Comparison of ENCODE assay signal across 15 cellular contexts in the genomic region with DNA sequence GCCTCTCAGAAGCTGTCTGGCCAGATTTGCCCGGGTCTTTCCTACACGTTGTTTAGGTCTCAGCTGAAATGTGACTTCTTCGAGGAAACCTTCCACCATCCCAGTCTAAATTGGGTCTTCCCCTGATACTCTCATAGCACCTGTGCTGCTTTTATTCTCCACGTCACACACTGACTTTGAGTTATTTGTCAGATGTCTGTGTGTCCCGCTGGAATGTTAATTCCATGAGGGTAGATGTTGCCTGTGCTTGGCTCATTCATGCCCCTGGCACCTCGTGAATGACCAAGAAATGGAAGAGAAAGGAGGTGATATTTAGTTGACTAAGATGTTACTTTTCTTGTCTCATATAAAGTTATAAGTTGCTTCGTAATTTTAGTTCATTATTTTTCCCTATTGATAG.
A peak's percentile ranks its signal among the peaks of the same experiment; 100 is the strongest.
DNase-seq lines count a peak whose midpoint lies in the region; ATAC-seq, FAIRE-seq and TF ChIP-seq lines count a peak whose summit lies in the region.
"Had no signal": no experiment of that assay in that cellular context is flagged by ENCODE, and none has a peak within 500 bp of the region (broad histone marks: within the 10 kb centered on the region; RNA-seq: fewer than 3 reads in every experiment).

No MANE protein-coding gene starts in this region.

- TF ChIP-seq POLR2A in endothelial cell of umbilical vein (IDR thresholded peaks at IDR 0.05; ENCODE audit: low read depth, low read length) = no peak

- peak overlapping the region; percentile 1 for H2BK12ac ChIP-seq in trophoblast cell (ENCODE audit: low read length)

- no peaks in the 10 kb centered on the region for H4K20me1 ChIP-seq in endothelial cell of umbilical vein (replicated peaks; ENCODE audit: control insufficient read depth, extremely low read depth, insufficient read depth, low read length)

- POLR2A ChIA-PET in endothelial cell of umbilical vein (lab: Charles Lee) = no interaction called here

- no peak overlapping the region for H3K4ac ChIP-seq in trophoblast cell (ENCODE audit: low read depth, low read length)

- H2AFZ ChIP-seq in endothelial cell of umbilical vein (ENCODE audit: low read depth, low read length) = no peak overlapping the region
- H2AFZ ChIP-seq in trophoblast cell (ENCODE audit: insufficient read depth, low read length, poor library complexity) = no peak overlapping the region

- H4K8ac ChIP-seq in trophoblast cell (ENCODE audit: low read depth, low read length) = peak overlapping the region; percentile 2

- no CpG with 5 or more reads among the region's 7 CpGs for WGBS in trophoblast cell (ENCODE audit: extremely low coverage, insufficient coverage, insufficient read length)

- CTCF ChIA-PET in endothelial cell of umbilical vein (lab: Charles Lee) = interaction anchor here (0.5 kb wide), 1 partner anchor 9 kb away, joined by 3 read pairs; no protein-coding TSS in a partner anchor

- H3K4me1 Mint-ChIP-seq in natural killer cell (peaks cover 42 to 50% of the 10 kb centered on the region in 2 donors), CD14-positive monocyte (peaks cover 26% of the 10 kb centered on the region)
- peaks cover 24 to 28% of the 10 kb centered on the region in 2 donors for H3K4me1 Mint-ChIP-seq in natural killer cell treated with Interleukin-12 subunit alpha and Interleukin-12 subunit beta and Interleukin-15 and Interleukin-18, amount 100 ng/mL, for 72 hours (ENCODE audit: low read depth in 2 of 2)

- no peaks in the 10 kb centered on the region for H3K27me3 Mint-ChIP-seq in natural killer cell (ENCODE audit: low read depth in 2 of 2)
- H3K27me3 Mint-ChIP-seq in natural killer cell treated with Interleukin-12 subunit alpha and Interleukin-12 subunit beta and Interleukin-15 and Interleukin-18, amount 100 ng/mL, for 72 hours = no peaks in the 10 kb centered on the region
- no peaks in the 10 kb centered on the region for H3K27me3 Mint-ChIP-seq in CD14-positive monocyte (ENCODE audit: low read depth in 3 of 3)

- H3K9me1 ChIP-seq in endothelial cell of umbilical vein (replicated peaks; ENCODE audit: control insufficient read depth, extremely low read depth, insufficient read depth, low read length) = no peaks in the 10 kb centered on the region

- H3K14ac ChIP-seq in trophoblast cell (ENCODE audit: low read length) = peak overlapping the region; percentile 54

- H3K36me3 Mint-ChIP-seq in natural killer cell (no peaks in the 10 kb centered on the region), CD14-positive monocyte (peaks cover 4 to 7% of the 10 kb centered on the region in 2 donors)
- H3K36me3 Mint-ChIP-seq in natural killer cell treated with Interleukin-12 subunit alpha and Interleukin-12 subunit beta and Interleukin-15 and Interleukin-18, amount 100 ng/mL, for 72 hours = no peaks in the 10 kb centered on the region

- H3K4me2 ChIP-seq in endothelial cell of umbilical vein (ENCODE audit: insufficient read depth, low read length) = no peak overlapping the region
- no peak overlapping the region for H3K4me2 ChIP-seq in trophoblast cell (ENCODE audit: low read length)

- H3K4me3 Mint-ChIP-seq in natural killer cell (no peak overlapping the region), CD14-positive monocyte (no peak overlapping the region)
- H3K4me3 Mint-ChIP-seq in natural killer cell treated with Interleukin-12 subunit alpha and Interleukin-12 subunit beta and Interleukin-15 and Interleukin-18, amount 100 ng/mL, for 72 hours = no peak overlapping the region

- H3K27ac Mint-ChIP-seq in natural killer cell = peak overlapping the region; percentile 52 to 67
- H3K27ac Mint-ChIP-seq in natural killer cell treated with Interleukin-12 subunit alpha and Interleukin-12 subunit beta and Interleukin-15 and Interleukin-18, amount 100 ng/mL, for 72 hours = no peak overlapping the region
- peak overlapping the region in 2 of 7 donors; percentile 28 to 48 for H3K27ac Mint-ChIP-seq in CD14-positive monocyte

- H3K9ac ChIP-seq in endothelial cell of umbilical vein (replicated peaks; ENCODE audit: extremely low read depth, insufficient read depth, low read length) = no peak overlapping the region
- H3K9ac ChIP-seq in trophoblast cell (ENCODE audit: low read length) = no peak overlapping the region

- no peak overlapping the region for H3K4me3 ChIP-seq in endothelial cell of umbilical vein (replicated peaks in 1 of 3; ENCODE audit: insufficient read depth in 1 of 3, low read depth in 1 of 3, low read length in 3 of 3)
- no peak overlapping the region for H3K4me3 ChIP-seq in trophoblast cell (ENCODE audit: low read depth, low read length)

- FAIRE-seq in endothelial cell of umbilical vein (lab: Jason Lieb, UNC) = peak; percentile 4
- FAIRE-seq: H54, HepG2, HTR-8/SVneo had no signal

- TF ChIP-seq CTCF in natural killer cell (IDR thresholded peaks at IDR 0.05) = no peak
- TF ChIP-seq CTCF in endothelial cell of umbilical vein (IDR thresholded peaks at IDR 0.05; ENCODE audit: extremely low read depth in 1 of 2, insufficient read depth in 1 of 2, low read depth in 1 of 2, low read length in 2 of 2) = no peak
- no peak for TF ChIP-seq CTCF in CD14-positive monocyte (IDR thresholded peaks at IDR 0.05)

- peak overlapping the region; percentile 77 for H4K91ac ChIP-seq in trophoblast cell (ENCODE audit: low read depth, low read length)

- no peak overlapping the region for H3K27ac ChIP-seq in endothelial cell of umbilical vein (ENCODE audit: insufficient read depth, low read depth, low read length)
- peak overlapping the region; percentile 98 for H3K27ac ChIP-seq in trophoblast cell (ENCODE audit: low read depth, low read length)
- H3K27ac ChIP-seq: 22Rv1 had no signal

- dilution Hi-C loops in endothelial cell of umbilical vein (cut with MboI; ENCODE audit: extremely low pct_ligation_motif_present, low sequenced_read_pairs) = no loop called here

- peak overlapping the region; percentile 5 for H2BK120ac ChIP-seq in trophoblast cell (ENCODE audit: insufficient read depth, low read length, poor library complexity)

- no TSS peak for BruUV-seq in endothelial cell of umbilical vein (replicated peaks; lab: Mats Ljungman, UMichigan)

- intact Hi-C loops in natural killer cell (cut with micrococcal nuclease) (no loop called here), endothelial cell of umbilical vein (cut with micrococcal nuclease) (no loop called here), CD14-positive monocyte (cut with micrococcal nuclease) (no loop called here)

- peaks cover 17% of the 10 kb centered on the region for H3K4me1 ChIP-seq in endothelial cell of umbilical vein (ENCODE audit: control insufficient read depth, extremely low read depth, insufficient read depth, low read length)
- peaks cover 14 to 18% of the 10 kb centered on the region in 2 experiments for H3K4me1 ChIP-seq in trophoblast cell (ENCODE audit: control insufficient read depth in 1 of 2, insufficient read depth in 2 of 2, low read length in 2 of 2)

- no peak overlapping the region for H3K18ac ChIP-seq in trophoblast cell (ENCODE audit: low read length)

- H3K23ac ChIP-seq in trophoblast cell (ENCODE audit: low read length) = no peak overlapping the region

- no peak overlapping the region for H4K12ac ChIP-seq in trophoblast cell (ENCODE audit: low read depth, low read length)

- H3K9me3 Mint-ChIP-seq in natural killer cell (no peaks in the 10 kb centered on the region), CD14-positive monocyte (no peaks in the 10 kb centered on the region)
- no peaks in the 10 kb centered on the region for H3K9me3 Mint-ChIP-seq in natural killer cell treated with Interleukin-12 subunit alpha and Interleukin-12 subunit beta and Interleukin-15 and Interleukin-18, amount 100 ng/mL, for 72 hours

- H3K79me2 ChIP-seq in endothelial cell of umbilical vein (ENCODE audit: control insufficient read depth, insufficient read depth, low read length) (no peaks in the 10 kb centered on the region), trophoblast cell (ENCODE audit: control insufficient read depth, insufficient read depth, low read length, poor library complexity) (no peaks in the 10 kb centered on the region)

- peak overlapping the region; percentile 87 for H2AK5ac ChIP-seq in trophoblast cell (ENCODE audit: low read length)

- H3K36me3 ChIP-seq in endothelial cell of umbilical vein (ENCODE audit: control insufficient read depth in 2 of 2, extremely low read depth in 1 of 2, insufficient read depth in 2 of 2, low read length in 2 of 2) (peaks cover 0 to 2% of the 10 kb centered on the region in 2 experiments), trophoblast cell (ENCODE audit: control insufficient read depth in 1 of 2, insufficient read depth in 2 of 2, low read length in 2 of 2) (peaks cover 0 to 4% of the 10 kb centered on the region in 2 experiments)

- H3K27me3 ChIP-seq in endothelial cell of umbilical vein (ENCODE audit: control insufficient read depth in 2 of 2, insufficient read depth in 2 of 2, low read length in 2 of 2) (no peaks in the 10 kb centered on the region), trophoblast cell (ENCODE audit: insufficient read depth, low read length) (no peaks in the 10 kb centered on the region)

- H3K9me3 ChIP-seq in endothelial cell of umbilical vein (replicated peaks; ENCODE audit: control insufficient read depth, insufficient read depth, low read length) = no peaks in the 10 kb centered on the region
- no peaks in the 10 kb centered on the region for H3K9me3 ChIP-seq in trophoblast cell (ENCODE audit: insufficient read depth, low read depth, low read length)

- no peak for ATAC-seq in natural killer cell
- ATAC-seq in natural killer cell treated with Interleukin-12 subunit alpha and Interleukin-12 subunit beta and Interleukin-15 and Interleukin-18, amount 100 ng/mL, for 72 hours = no peak
- ATAC-seq: HCT116, HepG2 had no signal

- H2BK5ac ChIP-seq in trophoblast cell (ENCODE audit: low read depth, low read length, poor library complexity) = peak overlapping the region; percentile 12

- DNase-seq in natural killer cell (no peak), endothelial cell of umbilical vein (ENCODE audit: low read depth, low spot score) (no peak), trophoblast cell (peak; percentile 61 to 80), middle frontal gyrus (ENCODE audit: extremely low spot score, low spot score) (no peak), CD14-positive monocyte (ENCODE audit: low spot score) (no peak), NCI-H187 (lab: John Stamatoyannopoulos, UW) (no peak)
- no peak for DNase-seq in natural killer cell treated with Interleukin-12 subunit alpha and Interleukin-12 subunit beta and Interleukin-15 and Interleukin-18, amount 100 ng/mL, for 72 hours (ENCODE audit: low spot score)
- DNase-seq in stimulated activated CD4-positive, alpha-beta T cell treated with anti-CD3 and anti-CD28 coated beads, Interleukin-12 subunit alpha, Interleukin-12 subunit beta, amount 100 ng/mL, for 4 hours = no peak
- DNase-seq: Calu3, DMS 273 treated with DMSO at 0.1 percent for 48 hours had no signal

- H3K79me1 ChIP-seq in trophoblast cell (ENCODE audit: low read length) = peaks cover 15% of the 10 kb centered on the region

TF ChIP-seq in endothelial cell of umbilical vein, 7 proteins besides CTCF, POLR2A, EP300 and RAD21 (continues in another document):
- TF ChIP-seq MYC (IDR thresholded peaks at IDR 0.05; ENCODE audit: low read depth, low read length) (no peak), FOS (IDR thresholded peaks at IDR 0.05; ENCODE audit: borderline replicate concordance, insufficient read depth, low read length) (no peak), GATA2 (IDR thresholded peaks at IDR 0.05; ENCODE audit: insufficient read depth, insufficient read length, low read depth, low read length) (no peak), EZH2 (IDR thresholded peaks at IDR 0.05; ENCODE audit: borderline replicate concordance, low read depth, low read length, severe bottlenecking) (no peak)

Comparison
In these comparisons a context has a peak if more than half of its experiments do, and no peak if none do; other contexts are left out.
1. H3K27ac Mint-ChIP-seq: peak in natural killer cell (2 of 2); none in natural killer cell treated with Interleukin-12 subunit alpha and Interleukin-12 subunit beta and Interleukin-15 and Interleukin-18, amount 100 ng/mL, for 72 hours (0 of 2).
2. DNase-seq: peak in trophoblast cell (2 of 2); none in natural killer cell (single experiment), natural killer cell treated with Interleukin-12 subunit alpha and Interleukin-12 subunit beta and Interleukin-15 and Interleukin-18, amount 100 ng/mL, for 72 hours (single experiment), endothelial cell of umbilical vein (single experiment), middle frontal gyrus (single experiment), CD14-positive monocyte (single experiment), stimulated activated CD4-positive, alpha-beta T cell treated with anti-CD3 and anti-CD28 coated beads, Interleukin-12 subunit alpha, Interleukin-12 subunit beta, amount 100 ng/mL, for 4 hours (single experiment) and NCI-H187 (0 of 2).